ENCODE assay signal across 27 cellular contexts in the genomic region with DNA sequence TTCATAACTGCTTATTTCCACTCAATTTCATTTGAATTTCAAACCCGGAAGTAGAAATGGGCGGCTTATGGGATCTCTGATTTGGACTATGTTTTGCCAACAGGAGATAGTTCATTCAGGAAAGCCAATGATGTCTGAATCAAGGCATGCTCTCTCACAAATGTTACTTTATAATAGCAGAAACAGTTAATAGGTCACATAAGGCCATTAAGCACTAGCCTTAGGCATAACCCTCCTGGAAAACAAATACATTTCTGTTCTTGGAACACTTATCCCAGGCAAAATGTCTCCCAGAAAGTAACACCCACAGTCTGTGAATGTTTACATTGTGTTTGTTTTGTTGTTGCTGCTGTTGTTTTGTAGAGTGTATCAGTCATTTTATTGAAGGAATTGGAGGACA.
"Had no signal": no experiment of that assay in that cellular context is flagged by ENCODE, and none has a peak within 500 bp of the region (broad histone marks: within the 10 kb centered on the region; RNA-seq: fewer than 3 reads in every experiment).

No MANE protein-coding gene starts in this region.

- DNase-seq: stimulated activated CD4-positive, alpha-beta T cell treated with anti-CD3 and anti-CD28 coated beads, Interleukin-2, amount 100 ng/mL, for 24 hours; stimulated activated CD4-positive, alpha-beta T cell treated with anti-CD3 and anti-CD28 coated beads, Interleukin-2, amount 100 ng/mL, for 48 hours; stimulated activated CD4-positive, alpha-beta T cell treated with anti-CD3 and anti-CD28 coated beads, Interleukin-4, amount 100 ng/mL, for 1 hour; stimulated activated CD4-positive, alpha-beta T cell treated with anti-CD3 and anti-CD28 coated beads, Interleukin-4, amount 100 ng/mL, for 24 hours; stimulated activated CD4-positive, alpha-beta T cell treated with anti-CD3 and anti-CD28 coated beads, Interleukin-4, amount 100 ng/mL, for 4 hours; stimulated activated CD8-positive, alpha-beta memory T cell treated with anti-CD3 and anti-CD28 coated beads, Interleukin-4, amount 100 ng/mL, for 48 hours; stimulated activated naive B cell treated with anti-CD40 and anti-IgM and Interleukin-4, amounts not matched to agents 10 μg/mL and 1 μg/mL and 100 μg/mL, for 72 hours; stimulated activated naive CD4-positive, alpha-beta T cell; stimulated activated naive CD4-positive, alpha-beta T cell treated with Interleukin-2 at 50 U/mL for 16 hours; stimulated activated naive CD8-positive, alpha-beta T cell treated with anti-CD3 and anti-CD28 coated beads, Interleukin-15, amount 100 ng/mL, for 72 hours; stimulated activated naive CD8-positive, alpha-beta T cell treated with anti-CD3 and anti-CD28 coated beads, Interleukin-15, Interleukin-2, amounts not matched to agents 100 U/mL and 50 U/mL, for 24 hours; substantia nigra; testis; thyroid gland; tibial artery; transverse colon; trophoblast cell; upper lobe of left lung; upper lobe of right lung; uterus had no signal

- H3K27ac ChIP-seq: suprapubic skin, testis, thoracic aorta, thyroid gland, tibial artery, tibial nerve, transverse colon, upper lobe of left lung, upper lobe of right lung, uterus, vagina had no signal

- H3K27me3 ChIP-seq: suprapubic skin, testis, thyroid gland, tibial artery, tibial nerve, transverse colon, upper lobe of left lung, upper lobe of right lung, uterus, vagina had no signal

- H3K36me3 Mint-ChIP-seq: stimulated activated effector memory CD8-positive, alpha-beta T cell treated with anti-CD3 and anti-CD28 coated beads, Interleukin-12 subunit alpha, Interleukin-12 subunit beta, amount 100 ng/mL, for 72 hours; stimulated activated memory B cell treated with anti-CD40 and anti-IgM and Interleukin-4, amounts not matched to agents 10 μg/mL and 1 μg/mL and 100 μg/mL, for 72 hours; stimulated activated naive B cell treated with anti-CD40 and anti-IgM and Interleukin-4, amounts not matched to agents 10 μg/mL and 1 μg/mL and 100 μg/mL, for 72 hours had no signal

- H3K27me3 Mint-ChIP-seq: stimulated activated memory B cell treated with anti-CD40 and anti-IgM and Interleukin-4, amounts not matched to agents 10 μg/mL and 1 μg/mL and 100 μg/mL, for 72 hours; stimulated activated naive B cell treated with anti-CD40 and anti-IgM and Interleukin-4, amounts not matched to agents 10 μg/mL and 1 μg/mL and 100 μg/mL, for 72 hours; stimulated activated naive CD8-positive, alpha-beta T cell treated with anti-CD3 and anti-CD28 coated beads, Interleukin-15, amount 100 ng/mL, for 72 hours; stimulated activated naive CD8-positive, alpha-beta T cell treated with anti-CD3 and anti-CD28 coated beads, Interleukin-15, Interleukin-2, amounts not matched to agents 100 ng/mL and 50 ng/mL, for 24 hours had no signal

- ATAC-seq: stimulated activated effector memory CD8-positive, alpha-beta T cell treated with anti-CD3 and anti-CD28 coated beads, Interleukin-12 subunit alpha, Interleukin-12 subunit beta, amount 100 ng/mL, for 72 hours; stimulated activated memory B cell treated with anti-CD40 and anti-IgM and Interleukin-4, amounts not matched to agents 10 μg/mL and 1 μg/mL and 100 μg/mL, for 72 hours; stimulated activated naive B cell treated with anti-CD40 and anti-IgM and Interleukin-4, amounts not matched to agents 10 μg/mL and 1 μg/mL and 100 μg/mL, for 72 hours; stimulated activated naive CD8-positive, alpha-beta T cell treated with anti-CD3 and anti-CD28 coated beads, Interleukin-15, amount 100 ng/mL, for 72 hours; stimulated activated naive CD8-positive, alpha-beta T cell treated with anti-CD3 and anti-CD28 coated beads, Interleukin-15, Interleukin-2, amounts not matched to agents 100 U/mL and 50 U/mL, for 24 hours; upper lobe of right lung had no signal

- H3K9me3 ChIP-seq: suprapubic skin, testis, thoracic aorta, thyroid gland, tibial artery, tibial nerve, transverse colon, upper lobe of left lung, upper lobe of right lung, uterus, vagina had no signal

- H3K4me3 Mint-ChIP-seq: stimulated activated effector memory CD8-positive, alpha-beta T cell treated with anti-CD3 and anti-CD28 coated beads, Interleukin-12 subunit alpha, Interleukin-12 subunit beta, amount 100 ng/mL, for 72 hours; stimulated activated memory B cell treated with anti-CD40 and anti-IgM and Interleukin-4, amounts not matched to agents 10 μg/mL and 1 μg/mL and 100 μg/mL, for 72 hours; stimulated activated naive B cell treated with anti-CD40 and anti-IgM and Interleukin-4, amounts not matched to agents 10 μg/mL and 1 μg/mL and 100 μg/mL, for 72 hours; stimulated activated naive CD8-positive, alpha-beta T cell treated with anti-CD3 and anti-CD28 coated beads, Interleukin-15, amount 100 ng/mL, for 72 hours; stimulated activated naive CD8-positive, alpha-beta T cell treated with anti-CD3 and anti-CD28 coated beads, Interleukin-15, Interleukin-2, amounts not matched to agents 100 ng/mL and 50 ng/mL, for 24 hours had no signal

- H3K4me3 ChIP-seq: suprapubic skin, testis, thoracic aorta, thyroid gland, tibial artery, tibial nerve, transverse colon, upper lobe of left lung, upper lobe of right lung, uterus, vagina had no signal

- H3K36me3 ChIP-seq: suprapubic skin, thoracic aorta, thyroid gland, tibial artery, tibial nerve, transverse colon, upper lobe of left lung, upper lobe of right lung, uterus, vagina had no signal

- H3K27ac Mint-ChIP-seq: stimulated activated effector memory CD8-positive, alpha-beta T cell treated with anti-CD3 and anti-CD28 coated beads, Interleukin-12 subunit alpha, Interleukin-12 subunit beta, amount 100 ng/mL, for 72 hours; stimulated activated memory B cell treated with anti-CD40 and anti-IgM and Interleukin-4, amounts not matched to agents 10 μg/mL and 1 μg/mL and 100 μg/mL, for 72 hours; stimulated activated naive B cell treated with anti-CD40 and anti-IgM and Interleukin-4, amounts not matched to agents 10 μg/mL and 1 μg/mL and 100 μg/mL, for 72 hours; stimulated activated naive CD8-positive, alpha-beta T cell treated with anti-CD3 and anti-CD28 coated beads, Interleukin-15, amount 100 ng/mL, for 72 hours; stimulated activated naive CD8-positive, alpha-beta T cell treated with anti-CD3 and anti-CD28 coated beads, Interleukin-15, Interleukin-2, amounts not matched to agents 100 ng/mL and 50 ng/mL, for 24 hours had no signal

- H3K4me1 ChIP-seq: suprapubic skin, testis, thyroid gland, tibial artery, tibial nerve, transverse colon, upper lobe of left lung, upper lobe of right lung, uterus, vagina had no signal

- H3K4me1 Mint-ChIP-seq: stimulated activated effector memory CD8-positive, alpha-beta T cell treated with anti-CD3 and anti-CD28 coated beads, Interleukin-12 subunit alpha, Interleukin-12 subunit beta, amount 100 ng/mL, for 72 hours; stimulated activated memory B cell treated with anti-CD40 and anti-IgM and Interleukin-4, amounts not matched to agents 10 μg/mL and 1 μg/mL and 100 μg/mL, for 72 hours; stimulated activated naive B cell treated with anti-CD40 and anti-IgM and Interleukin-4, amounts not matched to agents 10 μg/mL and 1 μg/mL and 100 μg/mL, for 72 hours; stimulated activated naive CD8-positive, alpha-beta T cell treated with anti-CD3 and anti-CD28 coated beads, Interleukin-15, amount 100 ng/mL, for 72 hours had no signal
